In genomic region chr4:56690393-56690971, GRCh38 we compare ENCODE assay signal across 1 cellular context.
TF ChIP-seq lines count a peak whose summit lies in the region.

No MANE protein-coding gene starts in this region.

TF ChIP-seq in WTC11, 78 proteins besides CTCF, POLR2A, EP300 and RAD21 (continued from another document):
- TF ChIP-seq, protein P1, sequence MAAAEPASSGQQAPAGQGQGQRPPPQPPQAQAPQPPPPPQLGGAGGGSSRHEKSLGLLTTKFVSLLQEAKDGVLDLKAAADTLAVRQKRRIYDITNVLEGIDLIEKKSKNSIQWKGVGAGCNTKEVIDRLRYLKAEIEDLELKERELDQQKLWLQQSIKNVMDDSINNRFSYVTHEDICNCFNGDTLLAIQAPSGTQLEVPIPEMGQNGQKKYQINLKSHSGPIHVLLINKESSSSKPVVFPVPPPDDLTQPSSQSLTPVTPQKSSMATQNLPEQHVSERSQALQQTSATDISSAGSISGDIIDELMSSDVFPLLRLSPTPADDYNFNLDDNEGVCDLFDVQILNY (CRISPR knock-in tag; IDR thresholded peaks at IDR 0.05): no peak
- TF ChIP-seq ZNF416 (CRISPR knock-in tag; IDR thresholded peaks at IDR 0.05) (no peak), TCF7 (CRISPR knock-in tag; IDR thresholded peaks at IDR 0.05; ENCODE audit: low read depth) (no peak), ZBTB21 (CRISPR knock-in tag; IDR thresholded peaks at IDR 0.05; ENCODE audit: borderline replicate concordance) (no peak), CBFB (CRISPR knock-in tag; IDR thresholded peaks at IDR 0.05; ENCODE audit: low read depth) (no peak), TEAD4 (CRISPR knock-in tag; IDR thresholded peaks at IDR 0.05) (no peak), SP1 (CRISPR knock-in tag; conservative IDR thresholded peaks at IDR 0.05) (no peak), ZNF138 (CRISPR knock-in tag; conservative IDR thresholded peaks at IDR 0.05) (no peak), PRRX2 (CRISPR knock-in tag; IDR thresholded peaks at IDR 0.05) (no peak), JUN (CRISPR knock-in tag; IDR thresholded peaks at IDR 0.05) (no peak), NFYB (CRISPR knock-in tag; conservative IDR thresholded peaks at IDR 0.05; ENCODE audit: low read depth) (no peak)
- TF ChIP-seq, protein P2, sequence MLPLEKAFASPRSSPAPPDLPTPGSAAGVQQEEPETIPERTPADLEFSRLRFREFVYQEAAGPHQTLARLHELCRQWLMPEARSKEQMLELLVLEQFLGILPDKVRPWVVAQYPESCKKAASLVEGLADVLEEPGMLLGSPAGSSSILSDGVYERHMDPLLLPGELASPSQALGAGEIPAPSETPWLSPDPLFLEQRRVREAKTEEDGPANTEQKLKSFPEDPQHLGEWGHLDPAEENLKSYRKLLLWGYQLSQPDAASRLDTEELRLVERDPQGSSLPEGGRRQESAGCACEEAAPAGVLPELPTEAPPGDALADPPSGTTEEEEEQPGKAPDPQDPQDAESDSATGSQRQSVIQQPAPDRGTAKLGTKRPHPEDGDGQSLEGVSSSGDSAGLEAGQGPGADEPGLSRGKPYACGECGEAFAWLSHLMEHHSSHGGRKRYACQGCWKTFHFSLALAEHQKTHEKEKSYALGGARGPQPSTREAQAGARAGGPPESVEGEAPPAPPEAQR (CRISPR knock-in tag; IDR thresholded peaks at IDR 0.05): no peak
TF ChIP-seq in WTC11: peak in this region for 0.
